ENCODE assay signal across 9 cellular contexts in the genomic region with DNA sequence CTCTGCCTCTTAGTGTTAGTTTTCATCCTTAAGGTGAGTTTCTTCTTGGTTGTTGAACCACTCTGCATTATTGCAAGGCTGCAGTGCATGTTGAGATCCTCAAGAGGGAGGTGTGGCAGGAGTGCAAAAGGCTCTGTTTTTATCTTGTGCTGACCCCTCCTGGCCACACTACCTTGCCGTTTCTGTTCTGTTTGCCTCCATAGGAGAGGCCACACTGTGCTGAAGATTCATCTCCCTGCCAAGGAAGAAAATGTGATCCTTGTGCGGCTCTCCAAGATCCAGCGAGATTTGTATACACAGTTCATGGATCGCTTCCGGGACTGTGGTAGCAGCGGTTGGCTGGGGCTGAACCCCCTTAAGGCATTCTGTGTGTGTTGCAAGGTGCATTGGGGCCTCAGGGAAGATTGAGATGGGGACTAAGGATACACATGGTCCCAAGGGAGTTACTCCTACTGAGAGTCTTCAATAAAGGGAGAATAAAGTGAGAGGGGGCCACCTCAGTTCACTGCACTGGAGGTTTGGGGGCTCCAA. TPM values are rescaled to one million over a fixed set of nuclear protein-coding genes. Genes with fewer than 3 reads are reported as not detected.
DNase-seq lines count a peak whose midpoint lies in the region; TF ChIP-seq lines count a peak whose summit lies in the region.
"Had no signal": no experiment of that assay in that cellular context is flagged by ENCODE, and none has a peak within 500 bp of the region (broad histone marks: within the 10 kb centered on the region; RNA-seq: fewer than 3 reads in every experiment).

No MANE protein-coding gene starts in this region.

- DNase-seq in NCI-H1092 treated with DMSO at 0.1 percent for 48 hours (lab: John Stamatoyannopoulos, UW) (peak; percentile 32), NCI-H1092 (lab: John Stamatoyannopoulos, UW) (no peak), NCI-H2196 (lab: John Stamatoyannopoulos, UW; ENCODE audit: unreplicated experiment) (peak; percentile 33), glomerular endothelial cell (ENCODE audit: extremely low read depth, low read depth, low spot score) (peak; percentile 55), smooth muscle cell of the brain vasculature (ENCODE audit: low read depth, low spot score) (peak; percentile 26), T-helper 9 cell (no peak)
- peak; percentile 9 to 18 for DNase-seq in activated CD4-positive, alpha-beta T cell treated with anti-CD3 and anti-CD28 coated beads, Interleukin-2, amount 50 U/mL, for 48 hours

- peak; percentile 89 for TF ChIP-seq CTCF in HEK293 (tag by site-specific recombination; IDR thresholded peaks at IDR 0.05)

- H3K36me3 ChIP-seq in HEK293 (ENCODE audit: control insufficient read depth in 2 of 2, insufficient read depth in 1 of 2, low read length in 2 of 2) = peaks cover 4 to 92% of the 10 kb centered on the region in 2 experiments

- no peaks in the 10 kb centered on the region for H3K4me1 ChIP-seq in HEK293 (ENCODE audit: control insufficient read depth, insufficient read depth, low read length)

- CTCF ChIA-PET in HEK293 (lab: Yijun Ruan, JAX) = interaction anchor here (0.6 to 7.4 kb wide), 5 partner anchors 18 to 137 kb away, joined by 3 to 38 read pairs (median 4); partner anchors contain the start of gene DCAF1

- H3K9me3 ChIP-seq in HEK293 (ENCODE audit: control insufficient read depth, insufficient read depth, low read depth, low read length) = no peaks in the 10 kb centered on the region
- H3K9me3 ChIP-seq: BLaER1 treated with 17β-estradiol and CSF1 and Interleukin-3, amounts not matched to agents 10 nM and 100 nM had no signal

- H3K4me3 ChIP-seq in HEK293 (ENCODE audit: low read depth, low read length) = no peak overlapping the region
- H3K4me3 ChIP-seq: BLaER1 treated with 17β-estradiol and CSF1 and Interleukin-3, amounts not matched to agents 10 nM and 100 nM had no signal

- H3K27ac ChIP-seq in HEK293 (ENCODE audit: extremely low read depth, low read depth, low read length) = no peak overlapping the region
- H3K27ac ChIP-seq: BLaER1 treated with 17β-estradiol and CSF1 and Interleukin-3, amounts not matched to agents 10 nM and 100 nM had no signal

- POLR2A ChIA-PET in HEK293 (lab: Yijun Ruan, JAX) = no interaction called here

TF ChIP-seq in HEK293, 187 proteins besides CTCF, POLR2A, EP300 and RAD21:
- TF ChIP-seq MZF1 (tag by site-specific recombination; IDR thresholded peaks at IDR 0.05; ENCODE audit: borderline replicate concordance) (no peak), ZNF692 (tag by site-specific recombination; IDR thresholded peaks at IDR 0.05) (no peak), ZNF26 (tag by site-specific recombination; IDR thresholded peaks at IDR 0.05) (no peak), ZNF354C (tag by site-specific recombination; IDR thresholded peaks at IDR 0.05; ENCODE audit: borderline replicate concordance, low read depth) (no peak), ZNF654 (tag by site-specific recombination; IDR thresholded peaks at IDR 0.05; ENCODE audit: low read depth) (peak; percentile 69)

RNA-seq across cellular contexts. Expression of gene TEX264, which starts 33.0 kb away (rescaled TPM):
- total RNA-seq in glomerular endothelial cell = 58.8 and 76.4 TPM in 2 replicates

Comparison
In these comparisons a context has a peak if more than half of its experiments do, and no peak if none do; other contexts are left out.
1. DNase-seq: peak in NCI-H1092 treated with DMSO at 0.1 percent for 48 hours (single experiment), NCI-H2196 (single experiment), activated CD4-positive, alpha-beta T cell treated with anti-CD3 and anti-CD28 coated beads, Interleukin-2, amount 50 U/mL, for 48 hours (2 of 2), glomerular endothelial cell (single experiment) and smooth muscle cell of the brain vasculature (single experiment); none in NCI-H1092 (single experiment) and T-helper 9 cell (single experiment).